In genomic region chr7:99409192-99409572, GRCh38 we compare ENCODE assay signal across 8 cellular contexts. TPM values are rescaled to one million over a fixed set of nuclear protein-coding genes. Genes with fewer than 3 reads are reported as not detected.
DNase-seq lines count a peak whose midpoint lies in the region; ATAC-seq and TF ChIP-seq lines count a peak whose summit lies in the region.

No MANE protein-coding gene starts in this region.

- TF ChIP-seq CTCF in activated B cell treated with CpG ODN at 0.5 μM for 24 hours (IDR thresholded peaks at IDR 0.05) (no peak), hepatocyte (IDR thresholded peaks at IDR 0.05; ENCODE audit: poor library complexity) (no peak)

- peaks cover 86% of the 10 kb centered on the region for H3K79me2 ChIP-seq in hepatocyte

- no peaks in the 10 kb centered on the region for H3K27me3 Mint-ChIP-seq in activated B cell treated with CpG ODN at 0.5 μM for 24 hours

- under 1% methylated on average over 18 of the region's 18 CpGs for WGBS in hepatocyte (ENCODE audit: low lambda C conversion rate, missing lambda C conversion rate)

- DNase-seq in activated B cell treated with CpG ODN at 0.5 μM for 24 hours = no peak
- no peak for DNase-seq in hepatocyte (ENCODE audit: low spot score)
- DNase-seq in NCI-H2107 (lab: John Stamatoyannopoulos, UW) = no peak
- no peak for DNase-seq in cerebellar cortex (ENCODE audit: low spot score)

- peak; percentile 8 for ATAC-seq in GM18498 (IDR thresholded peaks at IDR 0.05; ENCODE audit: unreplicated experiment)
- ATAC-seq in HG02852 (IDR thresholded peaks at IDR 0.05; ENCODE audit: unreplicated experiment) = peak; percentile 2
- peak; percentile 4 for ATAC-seq in activated B cell treated with CpG ODN at 0.5 μM for 24 hours (ENCODE audit: low read depth)
- no peak for ATAC-seq in HG02571 (IDR thresholded peaks at IDR 0.05; ENCODE audit: unreplicated experiment)

- H3K4me3 ChIP-seq in hepatocyte (peak overlapping the region; percentile 39), skin epidermis (peak overlapping the region; percentile 61 to 98 (median 90))

- H3K27me3 ChIP-seq in hepatocyte = no peaks in the 10 kb centered on the region

- POLR2A ChIA-PET in activated B cell treated with CpG ODN at 0.5 μM for 24 hours (lab: Charles Lee) = interaction anchor here (0.6 to 5.0 kb wide), 31 partner anchors 9 to 1177 kb away, joined by 3 to 189 read pairs (median 7); partner anchors contain the start of genes ARPC1A, ARPC1B, ATP5MF and CPSF4

- no peaks in the 10 kb centered on the region for H3K9me3 Mint-ChIP-seq in activated B cell treated with CpG ODN at 0.5 μM for 24 hours

- peaks cover 51% of the 10 kb centered on the region for H3K4me1 Mint-ChIP-seq in activated B cell treated with CpG ODN at 0.5 μM for 24 hours

- H3K9me3 ChIP-seq in hepatocyte (ENCODE audit: low read depth) = no peaks in the 10 kb centered on the region

- H3K4me3 Mint-ChIP-seq in activated B cell treated with CpG ODN at 0.5 μM for 24 hours = peak overlapping the region; percentile 100

- CTCF ChIA-PET in activated B cell treated with CpG ODN at 0.5 μM for 24 hours (lab: Charles Lee) = interaction anchor here (1.0 to 2.0 kb wide), 6 partner anchors 10 to 43 kb away, joined by 3 to 5 read pairs (median 3); no protein-coding TSS in a partner anchor

- peak overlapping the region; percentile 87 for H3K4me2 ChIP-seq in hepatocyte

- H2AFZ ChIP-seq in hepatocyte = peak overlapping the region; percentile 26

- peaks cover 23% of the 10 kb centered on the region for H3K4me1 ChIP-seq in hepatocyte (ENCODE audit: insufficient read depth)

- H3K27ac ChIP-seq in hepatocyte (peak overlapping the region; percentile 95), skin epidermis (peak overlapping the region; percentile 83 to 99 (median 98))

- peaks cover under 1% of the 10 kb centered on the region for H3K36me3 ChIP-seq in hepatocyte (replicated peaks; ENCODE audit: insufficient read depth, low read depth)

- peaks cover 27% of the 10 kb centered on the region for H4K20me1 ChIP-seq in hepatocyte (ENCODE audit: insufficient read depth, poor library complexity, severe bottlenecking)

- H3K36me3 Mint-ChIP-seq in activated B cell treated with CpG ODN at 0.5 μM for 24 hours (ENCODE audit: low read depth) = peaks cover 54% of the 10 kb centered on the region

- intact Hi-C loops in activated B cell treated with CpG ODN at 0.5 μM for 24 hours (cut with micrococcal nuclease) = loop anchor here (2.0 to 10.0 kb wide), 2 partner anchors 150 to 264 kb away; partner anchors contain the start of genes SMURF1 and ZNF655

- H3K9me2 ChIP-seq in hepatocyte (replicated peaks; ENCODE audit: insufficient read depth) = no peaks in the 10 kb centered on the region

- peak overlapping the region; percentile 99 for H3K27ac Mint-ChIP-seq in activated B cell treated with CpG ODN at 0.5 μM for 24 hours

RNA-seq across cellular contexts. Expression of gene BUD31, which starts 0.4 kb away (rescaled TPM):
- total RNA-seq in activated B cell treated with CpG ODN at 0.5 μM for 24 hours (93.7 and 113 TPM in 2 replicates), hepatocyte (77.5 and 87.7 TPM in 2 replicates)
- 233 and 235 TPM in 2 replicates for polyA plus RNA-seq in hepatocyte

RNA-seq across cellular contexts. Expression of gene PDAP1, which starts 0.8 kb away (rescaled TPM):
- 105 and 134 TPM in 2 replicates for total RNA-seq in activated B cell treated with CpG ODN at 0.5 μM for 24 hours
- 93.9 and 110 TPM in 2 replicates for total RNA-seq in hepatocyte
- polyA plus RNA-seq in hepatocyte = 52.6 and 76.5 TPM in 2 replicates

RNA-seq across cellular contexts. Expression of gene PTCD1, which starts 29.4 kb away (rescaled TPM):
- total RNA-seq in activated B cell treated with CpG ODN at 0.5 μM for 24 hours = 8.4 and 13.4 TPM in 2 replicates
- total RNA-seq in hepatocyte = 9.2 and 11.3 TPM in 2 replicates
- 7.0 and 10.8 TPM in 2 replicates for polyA plus RNA-seq in hepatocyte

RNA-seq across cellular contexts. Expression of gene CPSF4, which starts 29.6 kb away (rescaled TPM):
- total RNA-seq in activated B cell treated with CpG ODN at 0.5 μM for 24 hours (46.2 and 60.9 TPM in 2 replicates), hepatocyte (25.3 and 37.6 TPM in 2 replicates)
- 35.1 and 41.1 TPM in 2 replicates for polyA plus RNA-seq in hepatocyte

RNA-seq across cellular contexts. Expression of gene ARPC1B, which starts 34.7 kb away (rescaled TPM):
- 300 and 312 TPM in 2 replicates for total RNA-seq in activated B cell treated with CpG ODN at 0.5 μM for 24 hours
- total RNA-seq in hepatocyte = 139 and 153 TPM in 2 replicates
- polyA plus RNA-seq in hepatocyte = 199 and 205 TPM in 2 replicates
